8 cellular contexts compared by ENCODE assay signal in the genomic region with DNA sequence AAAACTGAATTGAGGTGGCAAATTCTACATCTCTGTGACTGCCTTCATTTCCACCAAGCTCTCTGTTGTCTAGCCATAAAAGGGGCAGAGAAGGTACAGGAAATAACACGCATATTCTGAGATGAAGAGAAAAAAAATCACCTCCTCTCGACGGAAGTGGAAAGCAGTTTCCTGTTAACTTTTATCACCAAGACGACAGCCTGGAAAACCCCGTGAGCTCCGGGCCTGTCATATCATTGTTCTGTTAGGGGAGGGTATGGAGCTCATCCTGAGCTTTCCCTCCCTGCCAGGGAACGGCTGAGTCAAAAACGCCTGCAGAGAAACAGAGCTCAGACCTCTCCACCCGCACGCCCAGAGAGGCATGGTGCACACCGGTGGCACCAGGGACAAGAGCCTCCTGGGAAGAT.
DNase-seq lines count a peak whose midpoint lies in the region; ATAC-seq and TF ChIP-seq lines count a peak whose summit lies in the region.

No MANE protein-coding gene starts in this region.

- CTCF ChIA-PET in SK-N-SH (lab: Yijun Ruan, JAX): interaction anchor here (0.6 to 6.2 kb wide), 8 partner anchors 44 to 698 kb away, joined by 3 to 66 read pairs (median 4); no protein-coding TSS in a partner anchor

- H3K9me3 Mint-ChIP-seq in activated naive CD4-positive, alpha-beta T cell treated with anti-CD3 and anti-CD28 coated beads, Interleukin-2, amount 50 U/mL, for 72 hours: no peaks in the 10 kb centered on the region
- no peaks in the 10 kb centered on the region for H3K9me3 Mint-ChIP-seq in stimulated activated naive CD8-positive, alpha-beta T cell treated with anti-CD3 and anti-CD28 coated beads, Interleukin-15, Interleukin-2, amounts not matched to agents 100 ng/mL and 50 ng/mL, for 24 hours

- no peak for TF ChIP-seq EP300 in SK-N-SH (IDR thresholded peaks at IDR 0.05; ENCODE audit: borderline replicate concordance in 1 of 2, low read depth in 1 of 2, low read length in 1 of 2)

- POLR2A ChIA-PET in SK-N-SH (lab: Yijun Ruan, JAX): no interaction called here

- peaks cover 5% of the 10 kb centered on the region for H3K4me1 Mint-ChIP-seq in stimulated activated naive CD8-positive, alpha-beta T cell treated with anti-CD3 and anti-CD28 coated beads, Interleukin-15, Interleukin-2, amounts not matched to agents 100 ng/mL and 50 ng/mL, for 24 hours (ENCODE audit: low read depth)

- WGBS in SK-N-SH (ENCODE audit: low lambda C conversion rate): 57% methylated on average over 11 of the region's 11 CpGs
- WGBS in mesodermal cell (ENCODE audit: insufficient coverage in 2 of 2), 2 experiments: 63 to 90% methylated on average over 2 of the region's 11 CpGs

- no peaks in the 10 kb centered on the region for H3K27me3 ChIP-seq in GM06990 (replicated peaks; ENCODE audit: control insufficient read depth, insufficient read depth, low read length)
- H3K27me3 ChIP-seq in SK-N-SH (ENCODE audit: insufficient read depth): no peaks in the 10 kb centered on the region

- H3K4me3 ChIP-seq in GM06990 (replicated peaks; ENCODE audit: low read depth, low read length): peak overlapping the region; percentile 20; the same call in 1 of the 2 replicates
- no peak overlapping the region for H3K4me3 ChIP-seq in SK-N-SH (ENCODE audit: low read depth in 2 of 2, low read length in 1 of 2)
- no peak overlapping the region for H3K4me3 ChIP-seq in mesodermal cell (ENCODE audit: extremely low read depth, insufficient read depth, low read length, poor library complexity, severe bottlenecking)

- H3K79me2 ChIP-seq in SK-N-SH (ENCODE audit: insufficient read depth): peaks cover 38% of the 10 kb centered on the region; the same call in 1 of the 2 replicates

- H3K36me3 ChIP-seq in GM06990 (ENCODE audit: control insufficient read depth, insufficient read depth, low read length) (peaks cover 11% of the 10 kb centered on the region), SK-N-SH (replicated peaks in 1 of 2; ENCODE audit: control insufficient read depth in 1 of 2, insufficient read depth in 2 of 2, low read length in 1 of 2) (peaks cover 5 to 10% of the 10 kb centered on the region in 2 experiments), mesodermal cell (ENCODE audit: control insufficient read depth, insufficient read depth, low read length) (peaks cover 36% of the 10 kb centered on the region)

- peak; percentile 64 for ATAC-seq in GM21825 (IDR thresholded peaks at IDR 0.05; ENCODE audit: unreplicated experiment)
- peak; percentile 95 to 96 for ATAC-seq in activated naive CD4-positive, alpha-beta T cell treated with anti-CD3 and anti-CD28 coated beads, Interleukin-2, amount 50 U/mL, for 72 hours

- 0 out of 2 replicates have a peak overlapping the region, but pooled peaks have one; percentile 15 for H3K4me2 ChIP-seq in SK-N-SH

- H3K4me3 Mint-ChIP-seq in stimulated activated naive CD8-positive, alpha-beta T cell treated with anti-CD3 and anti-CD28 coated beads, Interleukin-15, Interleukin-2, amounts not matched to agents 100 ng/mL and 50 ng/mL, for 24 hours: peak overlapping the region; percentile 60

- H3K4me1 ChIP-seq in SK-N-SH (ENCODE audit: control insufficient read depth in 1 of 2, insufficient read depth in 2 of 2, low read depth in 1 of 2, low read length in 1 of 2) (peaks cover 24 to 34% of the 10 kb centered on the region in 2 experiments; a peak in 3 of 4 replicates), mesodermal cell (ENCODE audit: control insufficient read depth, insufficient read depth, low read length, poor library complexity, severe bottlenecking) (peaks cover 33% of the 10 kb centered on the region)

- H3K27ac Mint-ChIP-seq in activated naive CD4-positive, alpha-beta T cell treated with anti-CD3 and anti-CD28 coated beads, Interleukin-2, amount 50 U/mL, for 72 hours: peak overlapping the region in 1 of 2 donors; percentile 87
- H3K27ac Mint-ChIP-seq in stimulated activated naive CD8-positive, alpha-beta T cell treated with anti-CD3 and anti-CD28 coated beads, Interleukin-15, Interleukin-2, amounts not matched to agents 100 ng/mL and 50 ng/mL, for 24 hours: peak overlapping the region; percentile 88

- H3K9me3 ChIP-seq in SK-N-SH (no peaks in the 10 kb centered on the region), mesodermal cell (ENCODE audit: control insufficient read depth, low read length) (no peaks in the 10 kb centered on the region)

- H3K27ac ChIP-seq in SK-N-SH (ENCODE audit: low read depth in 2 of 2, low read length in 1 of 2) (peak overlapping the region; percentile 31 to 71; a peak in 3 of 4 replicates), mesodermal cell (ENCODE audit: low read depth, low read length, severe bottlenecking) (peak overlapping the region; percentile 81)

- H3K36me3 Mint-ChIP-seq in activated naive CD4-positive, alpha-beta T cell treated with anti-CD3 and anti-CD28 coated beads, Interleukin-2, amount 50 U/mL, for 72 hours: no peaks in the 10 kb centered on the region
- H3K36me3 Mint-ChIP-seq in stimulated activated naive CD8-positive, alpha-beta T cell treated with anti-CD3 and anti-CD28 coated beads, Interleukin-15, Interleukin-2, amounts not matched to agents 100 ng/mL and 50 ng/mL, for 24 hours (ENCODE audit: low read depth): no peaks in the 10 kb centered on the region

- intact Hi-C loops in posterior vena cava (cut with DNase I): loop anchor here (5.0 to 10.0 kb wide), 3 partner anchors 105 to 308 kb away; no protein-coding TSS in a partner anchor

- H3F3A ChIP-seq in SK-N-SH (replicated peaks; ENCODE audit: insufficient read depth): peaks cover 28% of the 10 kb centered on the region

- no peak overlapping the region for H2AFZ ChIP-seq in SK-N-SH (ENCODE audit: low read depth)

- DNase-seq in GM06990 (ENCODE audit: extremely low read depth, insufficient read length): peak; percentile 64
- no peak for DNase-seq in SK-N-SH
- DNase-seq in activated naive CD4-positive, alpha-beta T cell treated with anti-CD3 and anti-CD28 coated beads, Interleukin-2, amount 50 U/mL, for 72 hours (ENCODE audit: low spot score in 2 of 2): peak; percentile 66 to 85
- DNase-seq in T1000 (lab: John Stamatoyannopoulos, UW): no peak
- no peak for DNase-seq in posterior vena cava (ENCODE audit: low spot score)

- no peak for TF ChIP-seq RAD21 in SK-N-SH (IDR thresholded peaks at IDR 0.05; ENCODE audit: low read length)

- H3K9me2 ChIP-seq in SK-N-SH: no peaks in the 10 kb centered on the region

- no peaks in the 10 kb centered on the region for H3K27me3 Mint-ChIP-seq in stimulated activated naive CD8-positive, alpha-beta T cell treated with anti-CD3 and anti-CD28 coated beads, Interleukin-15, Interleukin-2, amounts not matched to agents 100 ng/mL and 50 ng/mL, for 24 hours

- TF ChIP-seq CTCF in GM06990 (IDR thresholded peaks at IDR 0.05; ENCODE audit: insufficient read depth, low read length, poor library complexity, severe bottlenecking) (no peak), SK-N-SH (IDR thresholded peaks at IDR 0.05) (no peak)

- H3K9ac ChIP-seq in SK-N-SH: peak overlapping the region; percentile 26; the same call in 1 of the 2 replicates

- no peaks in the 10 kb centered on the region for H4K20me1 ChIP-seq in SK-N-SH (ENCODE audit: insufficient read depth)

TF ChIP-seq in SK-N-SH, 30 proteins besides CTCF, POLR2A, EP300 and RAD21:
- TF ChIP-seq POLR2AphosphoS5 (IDR thresholded peaks at IDR 0.05; ENCODE audit: low read depth, low read length) (no peak), GABPA (IDR thresholded peaks at IDR 0.05; ENCODE audit: low read depth) (peak; percentile 28; the same call in 1 of the 2 replicates), YY1 (IDR thresholded peaks at IDR 0.05; ENCODE audit: low read depth) (no peak)

Comparison
In these comparisons a context has a peak if more than half of its experiments do, and no peak if none do; other contexts are left out.
1. DNase-seq: peak in GM06990 (single experiment) and activated naive CD4-positive, alpha-beta T cell treated with anti-CD3 and anti-CD28 coated beads, Interleukin-2, amount 50 U/mL, for 72 hours (2 of 2); none in SK-N-SH (single experiment), T1000 (single experiment) and posterior vena cava (single experiment).